11 cellular contexts compared by ENCODE assay signal in the genomic region with DNA sequence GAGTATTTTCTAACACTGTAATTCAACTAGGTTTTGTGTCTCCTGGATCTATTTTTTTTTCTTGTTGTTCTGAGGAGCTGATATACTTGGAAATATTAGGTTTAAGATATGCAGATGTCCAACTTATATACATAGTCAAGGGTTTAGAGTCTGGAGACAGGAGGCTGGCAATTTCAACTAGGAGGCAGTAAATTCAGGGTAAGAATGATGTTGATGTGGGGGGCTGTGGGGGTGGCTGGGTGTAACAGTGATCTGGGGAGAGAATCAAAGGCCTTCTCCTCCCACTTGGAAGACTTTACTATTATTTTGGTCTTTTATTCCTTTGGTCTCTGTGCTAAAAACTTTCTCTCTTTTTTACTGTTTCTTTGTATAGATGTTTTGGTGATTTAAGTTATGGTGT.
DNase-seq lines count a peak whose midpoint lies in the region; ATAC-seq, FAIRE-seq and TF ChIP-seq lines count a peak whose summit lies in the region.
"Had no signal": no experiment of that assay in that cellular context is flagged by ENCODE, and none has a peak within 500 bp of the region (broad histone marks: within the 10 kb centered on the region; RNA-seq: fewer than 3 reads in every experiment).

No MANE protein-coding gene starts in this region.

- H3K9me3 ChIP-seq in kidney (ENCODE audit: control insufficient read depth in 1 of 2, low read length in 2 of 2) (no peaks in the 10 kb centered on the region), skeletal muscle satellite cell (replicated peaks; ENCODE audit: low read length) (no peaks in the 10 kb centered on the region)

- H3K27ac Mint-ChIP-seq in activated naive CD8-positive, alpha-beta T cell: peak overlapping the region; percentile 5
- H3K27ac Mint-ChIP-seq: memory B cell had no signal

- intact Hi-C loops in kidney (cut with DNase I): no loop called here
- intact Hi-C loops in posterior cingulate gyrus (cut with DNase I): no loop called here

- H3K4me3 Mint-ChIP-seq in activated naive CD8-positive, alpha-beta T cell: no peak overlapping the region

- H3K4me3 ChIP-seq in kidney (ENCODE audit: low read length in 2 of 2): peak overlapping the region; percentile 14 to 48
- H3K4me3 ChIP-seq in skeletal muscle satellite cell (ENCODE audit: low read length): no peak overlapping the region

- no peak overlapping the region for H3K27ac ChIP-seq in kidney (ENCODE audit: low read depth in 2 of 2, low read length in 2 of 2)

- FAIRE-seq in kidney (lab: Jason Lieb, UNC): no peak

- DNase-seq in kidney (no peak), HCEC 1CT (no peak), posterior cingulate gyrus (no peak)
- DNase-seq: GDM1, NCI-H1436 had no signal

- H3K27me3 ChIP-seq in skeletal muscle satellite cell (ENCODE audit: control insufficient read depth, insufficient read depth, low read length): no peaks in the 10 kb centered on the region

- H3K4me2 ChIP-seq in skeletal muscle satellite cell (ENCODE audit: low read length): peak overlapping the region; percentile 56

- H3K36me3 ChIP-seq in kidney (ENCODE audit: control insufficient read depth in 1 of 2, insufficient read depth in 2 of 2, low read length in 2 of 2) (no peaks in the 10 kb centered on the region), skeletal muscle satellite cell (ENCODE audit: insufficient read depth, low read length) (no peaks in the 10 kb centered on the region)

- no peaks in the 10 kb centered on the region for H3K27me3 Mint-ChIP-seq in activated naive CD8-positive, alpha-beta T cell
- H3K27me3 Mint-ChIP-seq: memory B cell had no signal

- peaks cover 34% of the 10 kb centered on the region for H3K4me1 Mint-ChIP-seq in activated naive CD8-positive, alpha-beta T cell (ENCODE audit: low read depth)

- H3K9me3 Mint-ChIP-seq in activated naive CD8-positive, alpha-beta T cell (ENCODE audit: low read depth): no peaks in the 10 kb centered on the region
- H3K9me3 Mint-ChIP-seq: memory B cell had no signal

- peaks cover 6 to 13% of the 10 kb centered on the region in 2 donors for H3K4me1 ChIP-seq in kidney (ENCODE audit: control insufficient read depth in 1 of 2, insufficient read depth in 1 of 2, low read depth in 1 of 2, low read length in 2 of 2)
- peaks cover 14% of the 10 kb centered on the region for H3K4me1 ChIP-seq in skeletal muscle satellite cell (ENCODE audit: control insufficient read depth, insufficient read depth, low read length)

- H3K9ac ChIP-seq in kidney (ENCODE audit: low read length in 2 of 2): peak overlapping the region in 1 of 2 donors; percentile 21
- no peak overlapping the region for H3K9ac ChIP-seq in skeletal muscle satellite cell (ENCODE audit: low read depth, low read length)

- no peak for TF ChIP-seq CTCF in kidney (IDR thresholded peaks at IDR 0.05; ENCODE audit: borderline replicate concordance, extremely low read depth, insufficient read depth)

- peaks cover 9% of the 10 kb centered on the region for H3K36me3 Mint-ChIP-seq in activated naive CD8-positive, alpha-beta T cell

- peak; percentile 11 for ATAC-seq in GM19455 (IDR thresholded peaks at IDR 0.05; ENCODE audit: unreplicated experiment)
- no peak for ATAC-seq in SK-N-SH treated with all-trans-retinoic acid at 6 μM for 48 hours
- ATAC-seq in HG03039 (IDR thresholded peaks at IDR 0.05; ENCODE audit: unreplicated experiment): no peak

TF ChIP-seq in SK-N-SH treated with all-trans-retinoic acid at 6 μM for 48 hours, 23 proteins besides CTCF, POLR2A, EP300 and RAD21:
- TF ChIP-seq CSDC2 (CRISPR knock-in tag; IDR thresholded peaks at IDR 0.05): no peak
- TF ChIP-seq ZFP3 (CRISPR knock-in tag; IDR thresholded peaks at IDR 0.05): no peak
- no peak for TF ChIP-seq SNAI2 (CRISPR knock-in tag; IDR thresholded peaks at IDR 0.05)
